ENCODE assay signal across 21 cellular contexts in genomic region chr9:9752722-9753121, GRCh38.
DNase-seq lines count a peak whose midpoint lies in the region; ATAC-seq, FAIRE-seq and TF ChIP-seq lines count a peak whose summit lies in the region.
"Had no signal": no experiment of that assay in that cellular context is flagged by ENCODE, and none has a peak within 500 bp of the region (broad histone marks: within the 10 kb centered on the region; RNA-seq: fewer than 3 reads in every experiment).

No MANE protein-coding gene starts in this region.

- no peak overlapping the region for H3K4me2 ChIP-seq in GM23338
- H3K4me2 ChIP-seq: A549, PC-9 had no signal

- H3K27ac ChIP-seq in GM23338 (ENCODE audit: low read depth), result no peak overlapping the region
- H3K27ac ChIP-seq: A549, left lung, PC-9 had no signal

- ATAC-seq in GM18861 (IDR thresholded peaks at IDR 0.05; ENCODE audit: unreplicated experiment) (no peak), GM23338 (no peak)
- ATAC-seq: A549; left lung; stimulated activated naive CD8-positive, alpha-beta T cell treated with anti-CD3 and anti-CD28 coated beads, Interleukin-15, amount 100 ng/mL, for 72 hours had no signal

- H3K4me1 ChIP-seq in GM23338 (ENCODE audit: insufficient read depth), result no peaks in the 10 kb centered on the region
- H3K4me1 ChIP-seq: A549, BE2C, Caco-2, left lung had no signal

- TF ChIP-seq CTCF in neural crest cell (conservative IDR thresholded peaks at IDR 0.05) (no peak), GM23338 (conservative IDR thresholded peaks at IDR 0.05; ENCODE audit: low read depth in 2 of 2) (no peak)

- H3K4me3 ChIP-seq in GM23338, result no peak overlapping the region
- H3K4me3 ChIP-seq: A549, left lung, PC-9 had no signal

- no peaks in the 10 kb centered on the region for H3K36me3 Mint-ChIP-seq in neural crest cell (ENCODE audit: low read depth)
- H3K36me3 Mint-ChIP-seq in GM23338 (ENCODE audit: low read depth), result no peaks in the 10 kb centered on the region
- H3K36me3 Mint-ChIP-seq: activated CD4-positive, alpha-beta memory T cell treated with anti-CD3 and anti-CD28 coated beads for 36 hours had no signal

- no peak overlapping the region for H2AFZ ChIP-seq in GM23338
- H2AFZ ChIP-seq: PC-9 had no signal

- H3K27me3 ChIP-seq in GM23338 (ENCODE audit: insufficient read depth), result no peaks in the 10 kb centered on the region
- H3K27me3 ChIP-seq: BE2C, left lung had no signal

- H3K4me3 Mint-ChIP-seq in neural crest cell (peak overlapping the region; percentile 10), GM23338 (no peak overlapping the region)
- H3K4me3 Mint-ChIP-seq: activated CD4-positive, alpha-beta memory T cell treated with anti-CD3 and anti-CD28 coated beads for 36 hours; stimulated activated naive CD8-positive, alpha-beta T cell treated with anti-CD3 and anti-CD28 coated beads, Interleukin-15, amount 100 ng/mL, for 72 hours had no signal

- no peaks in the 10 kb centered on the region for H3K9me3 Mint-ChIP-seq in neural crest cell
- no peaks in the 10 kb centered on the region; the same call in 2 of the 3 replicates for H3K9me3 Mint-ChIP-seq in GM23338
- H3K9me3 Mint-ChIP-seq: activated CD4-positive, alpha-beta memory T cell treated with anti-CD3 and anti-CD28 coated beads for 36 hours; stimulated activated naive CD8-positive, alpha-beta T cell treated with anti-CD3 and anti-CD28 coated beads, Interleukin-15, amount 100 ng/mL, for 72 hours had no signal

- DNase-seq in NCI-H82 (lab: John Stamatoyannopoulos, UW), result peak; percentile 20
- DNase-seq in NCI-H82 treated with DMSO at 0.1 percent for 48 hours (lab: John Stamatoyannopoulos, UW; ENCODE audit: unreplicated experiment), result no peak
- peak; percentile 0 for DNase-seq in fibroblast of peridontal ligament (ENCODE audit: extremely low read depth)
- no peak for DNase-seq in neural crest cell (ENCODE audit: low read depth, low spot score)
- DNase-seq in UCSD-AML1 (lab: John Stamatoyannopoulos, UW; ENCODE audit: unreplicated experiment), result no peak
- no peak for DNase-seq in GM12892 (ENCODE audit: insufficient read length)
- DNase-seq in GM23338 (ENCODE audit: low spot score), result no peak
- DNase-seq: activated CD4-positive, alpha-beta memory T cell treated with anti-CD3 and anti-CD28 coated beads for 36 hours; BE2C; Caco-2; left lung; midbrain; NCI-H1092 treated with DMSO at 0.1 percent for 48 hours; NCI-H2171; PC-9; stimulated activated CD4-positive, alpha-beta T cell treated with anti-CD3 and anti-CD28 coated beads, Interleukin-4, amount 100 ng/mL, for 4 hours; stimulated activated naive CD8-positive, alpha-beta T cell treated with anti-CD3 and anti-CD28 coated beads, Interleukin-15, amount 100 ng/mL, for 72 hours; T-helper 2 cell had no signal

- no peak for FAIRE-seq in GM12892 (lab: Jason Lieb, UNC)
- FAIRE-seq: A549 had no signal

- H3K27me3 Mint-ChIP-seq in neural crest cell (ENCODE audit: low read depth) (no peaks in the 10 kb centered on the region), GM23338 (ENCODE audit: insufficient read depth, low read depth, poor library complexity) (no peaks in the 10 kb centered on the region)
- H3K27me3 Mint-ChIP-seq: activated CD4-positive, alpha-beta memory T cell treated with anti-CD3 and anti-CD28 coated beads for 36 hours; progenitor cell of endocrine pancreas; stimulated activated naive CD8-positive, alpha-beta T cell treated with anti-CD3 and anti-CD28 coated beads, Interleukin-15, amount 100 ng/mL, for 72 hours had no signal

- H4K20me1 ChIP-seq in GM23338 (replicated peaks; ENCODE audit: insufficient read depth), result no peaks in the 10 kb centered on the region

- H3K4me1 Mint-ChIP-seq in neural crest cell (peaks cover 32% of the 10 kb centered on the region), GM23338 (peaks cover 9% of the 10 kb centered on the region; the same call in 2 of the 3 replicates)
- H3K4me1 Mint-ChIP-seq: stimulated activated naive CD8-positive, alpha-beta T cell treated with anti-CD3 and anti-CD28 coated beads, Interleukin-15, amount 100 ng/mL, for 72 hours had no signal

- TF ChIP-seq POLR2A in GM12892 (IDR thresholded peaks at IDR 0.05; ENCODE audit: low read depth, low read length), result no peak

- no peaks in the 10 kb centered on the region for H3F3A ChIP-seq in GM23338 (replicated peaks; ENCODE audit: low read depth)

- H3K27ac Mint-ChIP-seq in neural crest cell (ENCODE audit: unreplicated experiment) (peak overlapping the region; percentile 73), GM23338 (no peak overlapping the region)
- H3K27ac Mint-ChIP-seq: activated CD4-positive, alpha-beta memory T cell treated with anti-CD3 and anti-CD28 coated beads for 36 hours; progenitor cell of endocrine pancreas; stimulated activated naive CD8-positive, alpha-beta T cell treated with anti-CD3 and anti-CD28 coated beads, Interleukin-15, amount 100 ng/mL, for 72 hours had no signal

- H3K79me2 ChIP-seq in GM23338 (replicated peaks; ENCODE audit: insufficient read depth), result no peaks in the 10 kb centered on the region

- no peaks in the 10 kb centered on the region for H3K36me3 ChIP-seq in GM23338 (ENCODE audit: insufficient read depth)
- H3K36me3 ChIP-seq: BE2C, left lung had no signal

- H3K9me2 ChIP-seq in GM23338 (ENCODE audit: insufficient read depth), result no peaks in the 10 kb centered on the region

TF ChIP-seq in GM23338, 12 proteins besides CTCF, POLR2A, EP300 and RAD21:
- TF ChIP-seq ETS1 (IDR thresholded peaks at IDR 0.05) (no peak), ZNF114 (CRISPR knock-in tag; IDR thresholded peaks at IDR 0.05) (no peak), EZH2 (IDR thresholded peaks at IDR 0.05; ENCODE audit: low read depth, unreplicated experiment) (no peak), JUNB (IDR thresholded peaks at IDR 0.05; ENCODE audit: unreplicated experiment) (no peak)
- TF ChIP-seq, protein P1, sequence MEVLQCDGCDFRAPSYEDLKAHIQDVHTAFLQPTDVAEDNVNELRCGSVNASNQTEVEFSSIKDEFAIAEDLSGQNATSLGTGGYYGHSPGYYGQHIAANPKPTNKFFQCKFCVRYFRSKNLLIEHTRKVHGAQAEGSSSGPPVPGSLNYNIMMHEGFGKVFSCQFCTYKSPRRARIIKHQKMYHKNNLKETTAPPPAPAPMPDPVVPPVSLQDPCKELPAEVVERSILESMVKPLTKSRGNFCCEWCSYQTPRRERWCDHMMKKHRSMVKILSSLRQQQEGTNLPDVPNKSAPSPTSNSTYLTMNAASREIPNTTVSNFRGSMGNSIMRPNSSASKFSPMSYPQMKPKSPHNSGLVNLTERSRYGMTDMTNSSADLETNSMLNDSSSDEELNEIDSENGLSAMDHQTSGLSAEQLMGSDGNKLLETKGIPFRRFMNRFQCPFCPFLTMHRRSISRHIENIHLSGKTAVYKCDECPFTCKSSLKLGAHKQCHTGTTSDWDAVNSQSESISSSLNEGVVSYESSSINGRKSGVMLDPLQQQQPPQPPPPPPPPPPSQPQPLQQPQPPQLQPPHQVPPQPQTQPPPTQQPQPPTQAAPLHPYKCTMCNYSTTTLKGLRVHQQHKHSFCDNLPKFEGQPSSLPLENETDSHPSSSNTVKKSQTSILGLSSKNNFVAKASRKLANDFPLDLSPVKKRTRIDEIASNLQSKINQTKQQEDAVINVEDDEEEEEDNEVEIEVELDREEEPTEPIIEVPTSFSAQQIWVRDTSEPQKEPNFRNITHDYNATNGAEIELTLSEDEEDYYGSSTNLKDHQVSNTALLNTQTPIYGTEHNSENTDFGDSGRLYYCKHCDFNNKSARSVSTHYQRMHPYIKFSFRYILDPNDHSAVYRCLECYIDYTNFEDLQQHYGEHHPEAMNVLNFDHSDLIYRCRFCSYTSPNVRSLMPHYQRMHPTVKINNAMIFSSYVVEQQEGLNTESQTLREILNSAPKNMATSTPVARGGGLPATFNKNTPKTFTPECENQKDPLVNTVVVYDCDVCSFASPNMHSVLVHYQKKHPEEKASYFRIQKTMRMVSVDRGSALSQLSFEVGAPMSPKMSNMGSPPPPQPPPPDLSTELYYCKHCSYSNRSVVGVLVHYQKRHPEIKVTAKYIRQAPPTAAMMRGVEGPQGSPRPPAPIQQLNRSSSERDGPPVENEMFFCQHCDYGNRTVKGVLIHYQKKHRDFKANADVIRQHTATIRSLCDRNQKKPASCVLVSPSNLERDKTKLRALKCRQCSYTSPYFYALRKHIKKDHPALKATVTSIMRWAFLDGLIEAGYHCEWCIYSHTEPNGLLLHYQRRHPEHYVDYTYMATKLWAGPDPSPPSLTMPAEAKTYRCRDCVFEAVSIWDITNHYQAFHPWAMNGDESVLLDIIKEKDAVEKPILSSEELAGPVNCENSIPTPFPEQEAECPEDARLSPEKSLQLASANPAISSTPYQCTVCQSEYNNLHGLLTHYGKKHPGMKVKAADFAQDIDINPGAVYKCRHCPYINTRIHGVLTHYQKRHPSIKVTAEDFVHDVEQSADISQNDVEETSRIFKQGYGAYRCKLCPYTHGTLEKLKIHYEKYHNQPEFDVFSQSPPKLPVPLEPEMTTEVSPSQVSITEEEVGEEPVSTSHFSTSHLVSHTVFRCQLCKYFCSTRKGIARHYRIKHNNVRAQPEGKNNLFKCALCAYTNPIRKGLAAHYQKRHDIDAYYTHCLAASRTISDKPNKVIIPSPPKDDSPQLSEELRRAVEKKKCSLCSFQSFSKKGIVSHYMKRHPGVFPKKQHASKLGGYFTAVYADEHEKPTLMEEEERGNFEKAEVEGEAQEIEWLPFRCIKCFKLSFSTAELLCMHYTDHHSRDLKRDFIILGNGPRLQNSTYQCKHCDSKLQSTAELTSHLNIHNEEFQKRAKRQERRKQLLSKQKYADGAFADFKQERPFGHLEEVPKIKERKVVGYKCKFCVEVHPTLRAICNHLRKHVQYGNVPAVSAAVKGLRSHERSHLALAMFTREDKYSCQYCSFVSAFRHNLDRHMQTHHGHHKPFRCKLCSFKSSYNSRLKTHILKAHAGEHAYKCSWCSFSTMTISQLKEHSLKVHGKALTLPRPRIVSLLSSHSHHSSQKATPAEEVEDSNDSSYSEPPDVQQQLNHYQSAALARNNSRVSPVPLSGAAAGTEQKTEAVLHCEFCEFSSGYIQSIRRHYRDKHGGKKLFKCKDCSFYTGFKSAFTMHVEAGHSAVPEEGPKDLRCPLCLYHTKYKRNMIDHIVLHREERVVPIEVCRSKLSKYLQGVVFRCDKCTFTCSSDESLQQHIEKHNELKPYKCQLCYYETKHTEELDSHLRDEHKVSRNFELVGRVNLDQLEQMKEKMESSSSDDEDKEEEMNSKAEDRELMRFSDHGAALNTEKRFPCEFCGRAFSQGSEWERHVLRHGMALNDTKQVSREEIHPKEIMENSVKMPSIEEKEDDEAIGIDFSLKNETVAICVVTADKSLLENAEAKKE (CRISPR knock-in tag; IDR thresholded peaks at IDR 0.05), result no peak

Comparison
In these comparisons a context has a peak if more than half of its experiments do, and no peak if none do; other contexts are left out.
1. DNase-seq: peak in NCI-H82 (single experiment) and fibroblast of peridontal ligament (single experiment); none in NCI-H82 treated with DMSO at 0.1 percent for 48 hours (single experiment), neural crest cell (single experiment), UCSD-AML1 (single experiment), GM12892 (single experiment) and GM23338 (single experiment).